In genomic region chr2:168796583-168797285, GRCh38 we compare ENCODE assay signal across 1 cellular context.
TF ChIP-seq lines count a peak whose summit lies in the region.

No MANE protein-coding gene starts in this region.

TF ChIP-seq in K562, 482 proteins besides CTCF, POLR2A, EP300 and RAD21 (continued from another document):
- TF ChIP-seq ID3 (CRISPR knock-in tag; IDR thresholded peaks at IDR 0.05) (no peak), ID3 (tag; IDR thresholded peaks at IDR 0.05) (peak; percentile 53), PML (IDR thresholded peaks at IDR 0.05; ENCODE audit: low read length) (0 out of 2 replicates have a peak, but pooled peaks have one; percentile 27), HIVEP1 (CRISPR knock-in tag; IDR thresholded peaks at IDR 0.05) (no peak), RBBP5 (IDR thresholded peaks at IDR 0.05; ENCODE audit: borderline replicate concordance, insufficient read depth, low read length, poor library complexity, severe bottlenecking) (no peak), FOXM1 (IDR thresholded peaks at IDR 0.05; ENCODE audit: low read depth) (peak; percentile 39; the same call in 1 of the 2 replicates), FOXM1 (CRISPR knock-in tag; IDR thresholded peaks at IDR 0.05; ENCODE audit: low read depth) (no peak), FOXK2 (conservative IDR thresholded peaks at IDR 0.05 in 1 of 2, IDR thresholded peaks at IDR 0.05 in 1 of 2; ENCODE audit: low read depth in 2 of 2) (peak in 1 of 2 experiments; percentile 11; a peak in 1 of 4 replicates), YY1 (IDR thresholded peaks at IDR 0.05; ENCODE audit: borderline replicate concordance in 1 of 3, control insufficient read depth in 1 of 3, extremely low read depth in 1 of 3, insufficient read depth in 3 of 3, insufficient read length in 1 of 3, insufficient replicate concordance in 2 of 3, low read depth in 1 of 3, low read length in 2 of 3) (peak in 1 of 3 experiments; percentile 84), TRIM25 (IDR thresholded peaks at IDR 0.05; ENCODE audit: borderline replicate concordance) (0 out of 2 replicates have a peak, but pooled peaks have one; percentile 66), POLR2H (tag; IDR thresholded peaks at IDR 0.05; ENCODE audit: low read depth) (peak; percentile 58; the same call in 1 of the 2 replicates), ZNF79 (CRISPR knock-in tag; IDR thresholded peaks at IDR 0.05; ENCODE audit: low read depth) (peak; percentile 84), GABPA (tag; conservative IDR thresholded peaks at IDR 0.05; ENCODE audit: low read depth) (peak; percentile 44), JUND (IDR thresholded peaks at IDR 0.05; ENCODE audit: borderline replicate concordance, low read depth, low read length) (peak; percentile 48; the same call in 1 of the 2 replicates), JUND (tag; IDR thresholded peaks at IDR 0.05; ENCODE audit: borderline replicate concordance, low read depth, low read length) (peak; percentile 10; the same call in 1 of the 3 replicates), UBTF (IDR thresholded peaks at IDR 0.05; ENCODE audit: borderline replicate concordance in 1 of 2, low read depth in 2 of 2, low read length in 2 of 2) (0 out of 4 replicates have a peak, but pooled peaks of 1 of the 2 experiments have one; percentile 11), CSDE1 (IDR thresholded peaks at IDR 0.05) (0 out of 4 replicates have a peak, but pooled peaks of 1 of the 2 experiments have one; percentile 68), SMARCA5 (IDR thresholded peaks at IDR 0.05) (peak; percentile 85), CXXC5 (CRISPR knock-in tag; IDR thresholded peaks at IDR 0.05) (peak; percentile 21), ZKSCAN8 (CRISPR knock-in tag; IDR thresholded peaks at IDR 0.05) (peak; percentile 44; the same call in 1 of the 2 replicates), ATF7 (IDR thresholded peaks at IDR 0.05) (0 out of 2 replicates have a peak, but pooled peaks have one; percentile 11), PHF20 (IDR thresholded peaks at IDR 0.05; ENCODE audit: partially characterized antibody) (peak; percentile 7), LEF1 (IDR thresholded peaks at IDR 0.05) (peak; percentile 65; the same call in 1 of the 2 replicates), ATF4 (CRISPR knock-in tag; IDR thresholded peaks at IDR 0.05) (peak; percentile 72; the same call in 1 of the 2 replicates), SPI1 (IDR thresholded peaks at IDR 0.05; ENCODE audit: borderline replicate concordance, low read depth, low read length) (peak; percentile 77; the same call in 1 of the 2 replicates), CC2D1A (IDR thresholded peaks at IDR 0.05) (peak; percentile 49), ZNF175 (CRISPR knock-in tag; IDR thresholded peaks at IDR 0.05; ENCODE audit: low read depth) (0 out of 2 replicates have a peak, but pooled peaks have one; percentile 25), FOXP1 (CRISPR knock-in tag; IDR thresholded peaks at IDR 0.05) (no peak), TCF3 (CRISPR knock-in tag; IDR thresholded peaks at IDR 0.05) (peak; percentile 81), ATF3 (IDR thresholded peaks at IDR 0.05) (no peak), ATF3 (CRISPR knock-in tag; conservative IDR thresholded peaks at IDR 0.05) (peak; percentile 31; the same call in 1 of the 2 replicates), RCOR1 (IDR thresholded peaks at IDR 0.05; ENCODE audit: borderline replicate concordance in 1 of 2, low read depth in 2 of 2, low read length in 2 of 2) (peak; percentile 6 to 90; a peak in 3 of 4 replicates), ESRRA (IDR thresholded peaks at IDR 0.05; ENCODE audit: borderline replicate concordance, low read depth) (peak; percentile 62; the same call in 1 of the 2 replicates), POLR2AphosphoS5 (IDR thresholded peaks at IDR 0.05; ENCODE audit: control insufficient read depth, insufficient read depth, low read depth, low read length) (peak; percentile 59; the same call in 1 of the 2 replicates), ELF4 (CRISPR knock-in tag; IDR thresholded peaks at IDR 0.05) (peak; percentile 64; the same call in 1 of the 2 replicates), FOXJ2 (tag; IDR thresholded peaks at IDR 0.05) (peak; percentile 84; the same call in 1 of the 2 replicates), SNIP1 (IDR thresholded peaks at IDR 0.05; ENCODE audit: low read depth) (0 out of 2 replicates have a peak, but pooled peaks have one; percentile 30), ARID3A (IDR thresholded peaks at IDR 0.05; ENCODE audit: borderline replicate concordance, low read depth, low read length) (peak; percentile 78; the same call in 1 of the 2 replicates)
